Comparison of ENCODE assay signal across 19 cellular contexts in genomic region chr5:50716134-50716533, GRCh38.
"Had no signal": no experiment of that assay in that cellular context is flagged by ENCODE, and none has a peak within 500 bp of the region (broad histone marks: within the 10 kb centered on the region; RNA-seq: fewer than 3 reads in every experiment).

No MANE protein-coding gene starts in this region.

- H3K36me3 ChIP-seq: esophagus squamous epithelium, sigmoid colon, thoracic aorta, upper lobe of left lung had no signal

- H3K4me3 ChIP-seq: esophagus squamous epithelium, hepatocyte, sigmoid colon, spleen, thoracic aorta, upper lobe of left lung had no signal

- ATAC-seq: activated CD4-positive, CD25-positive, alpha-beta regulatory T cell treated with anti-CD3 and anti-CD28 coated beads, Interleukin-2, amount 50 U/mL, for 24 hours; left cardiac atrium; stimulated activated naive B cell treated with anti-CD40 and anti-IgM and Interleukin-4, amounts not matched to agents 10 μg/mL and 1 μg/mL and 100 μg/mL, for 72 hours had no signal

- H3K9me3 ChIP-seq: esophagus squamous epithelium, sigmoid colon, spleen, thoracic aorta, upper lobe of left lung had no signal

- H3K27ac Mint-ChIP-seq: activated CD4-positive, alpha-beta T cell treated with anti-CD3 and anti-CD28 coated beads, Interleukin-2, amount 10 ng/mL, durations not matched to agents 7 days and 5 days; dendritic cell treated with granulocyte-macrophage colony-stimulating factor and Interleukin-4, amounts not matched to agents 40 ng/mL and 50 ng/mL, for 4 days; stimulated activated naive B cell treated with anti-CD40 and anti-IgM and Interleukin-4, amounts not matched to agents 10 μg/mL and 1 μg/mL and 100 μg/mL, for 72 hours; T-helper 1 cell treated with Interleukin-12 subunit alpha and Interleukin-12 subunit beta and Interleukin-4 antibody, amounts not matched to agents 30 μg/mL and 1 μg/mL, for 36 hours had no signal

- H3K9me3 Mint-ChIP-seq: activated CD4-positive, alpha-beta T cell treated with anti-CD3 and anti-CD28 coated beads, Interleukin-2, amount 10 ng/mL, durations not matched to agents 7 days and 5 days; nephron; T-helper 1 cell treated with Interleukin-12 subunit alpha and Interleukin-12 subunit beta and Interleukin-4 antibody, amounts not matched to agents 30 μg/mL and 1 μg/mL, for 36 hours had no signal

- DNase-seq: activated CD4-positive, alpha-beta T cell treated with anti-CD3 and anti-CD28 coated beads, Interleukin-2, amount 10 ng/mL, durations not matched to agents 7 days and 5 days; activated naive CD4-positive, alpha-beta T cell; effector memory CD4-positive, alpha-beta T cell; esophagus squamous epithelium; left cardiac atrium; mesendoderm; nucleus accumbens; posterior cingulate gyrus; sigmoid colon; spleen; stimulated activated CD4-positive, alpha-beta T cell treated with anti-CD3 and anti-CD28 coated beads, Interleukin-4, amount 100 ng/mL, for 4 hours; stimulated activated naive B cell treated with anti-CD40 and anti-IgM and Interleukin-4, amounts not matched to agents 10 μg/mL and 1 μg/mL and 100 μg/mL, for 72 hours; upper lobe of left lung had no signal

- H3K4me3 Mint-ChIP-seq: activated CD4-positive, alpha-beta T cell treated with anti-CD3 and anti-CD28 coated beads, Interleukin-2, amount 10 ng/mL, durations not matched to agents 7 days and 5 days; dendritic cell treated with granulocyte-macrophage colony-stimulating factor and Interleukin-4, amounts not matched to agents 40 ng/mL and 50 ng/mL, for 4 days; nephron; stimulated activated naive B cell treated with anti-CD40 and anti-IgM and Interleukin-4, amounts not matched to agents 10 μg/mL and 1 μg/mL and 100 μg/mL, for 72 hours; T-helper 1 cell treated with Interleukin-12 subunit alpha and Interleukin-12 subunit beta and Interleukin-4 antibody, amounts not matched to agents 30 μg/mL and 1 μg/mL, for 36 hours had no signal

- H3K27me3 Mint-ChIP-seq: activated CD4-positive, alpha-beta T cell treated with anti-CD3 and anti-CD28 coated beads, Interleukin-2, amount 10 ng/mL, durations not matched to agents 7 days and 5 days; dendritic cell treated with granulocyte-macrophage colony-stimulating factor and Interleukin-4, amounts not matched to agents 40 ng/mL and 50 ng/mL, for 4 days; stimulated activated naive B cell treated with anti-CD40 and anti-IgM and Interleukin-4, amounts not matched to agents 10 μg/mL and 1 μg/mL and 100 μg/mL, for 72 hours had no signal

- H3K27me3 ChIP-seq: esophagus squamous epithelium, hepatocyte, sigmoid colon, spleen, upper lobe of left lung had no signal

- H3K27ac ChIP-seq: esophagus squamous epithelium, hepatocyte, sigmoid colon, spleen, thoracic aorta, upper lobe of left lung had no signal
